1 cellular context compared by ENCODE assay signal in the genomic region with DNA sequence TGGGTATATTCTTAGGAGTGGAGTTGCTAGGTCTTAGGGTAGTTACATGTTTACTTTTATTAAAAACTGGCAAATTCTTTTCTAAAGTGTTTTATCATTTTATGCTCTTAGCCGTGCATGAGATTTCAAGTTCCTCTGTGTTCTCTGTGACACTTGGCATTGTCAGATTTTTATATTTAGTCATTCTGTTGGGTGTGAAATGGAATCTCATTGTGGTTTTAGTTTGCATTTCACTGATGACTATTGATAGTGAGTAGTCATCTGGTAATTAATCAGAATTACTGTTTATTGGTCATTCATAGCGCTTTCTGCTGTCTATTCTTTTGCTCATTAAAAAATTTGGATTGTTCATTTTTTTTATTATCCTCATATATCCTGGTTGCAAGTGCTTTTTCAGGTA.
A peak's percentile ranks its signal among the peaks of the same experiment; 100 is the strongest.
TF ChIP-seq lines count a peak whose summit lies in the region.

No MANE protein-coding gene starts in this region.

TF ChIP-seq in HepG2, 621 proteins besides CTCF, POLR2A, EP300 and RAD21:
- TF ChIP-seq ZNF274 (CRISPR knock-in tag; IDR thresholded peaks at IDR 0.05) (no peak), ZNF7 (CRISPR knock-in tag; IDR thresholded peaks at IDR 0.05) (peak; percentile 66; the same call in 1 of the 2 replicates)
